1 cellular context compared by ENCODE assay signal in the genomic region with DNA sequence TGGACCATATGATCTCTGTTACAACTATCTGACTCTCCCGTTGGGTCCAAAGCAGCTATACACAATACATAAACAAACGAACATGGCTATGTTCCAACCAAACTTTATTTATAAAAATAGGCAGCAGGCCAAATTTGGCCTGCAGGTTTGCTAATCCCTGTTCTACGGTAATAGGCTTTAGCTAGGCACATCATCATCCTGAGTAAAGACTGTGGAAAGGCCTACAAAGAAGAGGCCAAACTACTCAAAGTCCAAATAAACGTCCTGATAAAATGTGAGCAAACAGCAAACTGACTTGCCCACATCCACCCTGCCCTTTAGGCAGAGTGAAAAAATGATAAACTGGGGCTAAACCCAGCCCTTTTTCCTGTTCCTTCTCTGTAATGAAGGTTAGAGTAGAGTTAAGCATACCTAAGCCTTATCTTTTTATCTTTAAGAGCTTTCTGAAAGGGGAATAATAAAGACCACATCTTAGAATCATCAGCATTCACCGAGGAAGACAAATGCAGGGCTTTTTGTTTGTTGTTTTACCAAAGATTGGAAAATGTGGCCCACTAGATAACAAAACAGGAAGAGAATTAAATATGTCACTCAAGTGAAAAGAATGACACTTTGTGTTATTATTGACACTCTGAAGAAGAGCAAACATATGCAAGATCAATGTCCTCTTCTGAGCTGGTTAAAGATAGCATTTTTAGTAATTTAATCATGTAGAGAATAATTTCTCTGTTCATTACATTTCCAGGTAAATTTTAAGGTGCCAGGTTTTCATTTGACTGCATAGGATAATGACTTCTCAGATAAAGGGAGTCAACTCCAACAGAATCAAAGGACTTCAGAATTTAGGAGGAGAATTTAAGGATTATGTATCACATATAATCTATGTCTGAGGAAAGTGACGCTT.
TF ChIP-seq lines count a peak whose summit lies in the region.

No MANE protein-coding gene starts in this region.

TF ChIP-seq in HepG2, 621 proteins besides CTCF, POLR2A, EP300 and RAD21 (continued from another document and continues in another):
- TF ChIP-seq NCOA2 (CRISPR knock-in tag; IDR thresholded peaks at IDR 0.05) = peak; percentile 68
- TF ChIP-seq ZBTB20 (CRISPR knock-in tag; IDR thresholded peaks at IDR 0.05; ENCODE audit: borderline replicate concordance, low read depth) = 0 out of 2 replicates have a peak, but pooled peaks have one; percentile 28
- TF ChIP-seq ZNF337 (CRISPR knock-in tag; IDR thresholded peaks at IDR 0.05; ENCODE audit: borderline replicate concordance, low read depth) = 0 out of 2 replicates have a peak, but pooled peaks have one; percentile 35
- peak; percentile 40; the same call in 1 of the 2 replicates for TF ChIP-seq CBFB (CRISPR knock-in tag; IDR thresholded peaks at IDR 0.05)
- TF ChIP-seq MEF2D (CRISPR knock-in tag; IDR thresholded peaks at IDR 0.05) = 0 out of 2 replicates have a peak, but pooled peaks have one; percentile 29
- 0 out of 2 replicates have a peak, but pooled peaks have one; percentile 28 for TF ChIP-seq MAX (IDR thresholded peaks at IDR 0.05)
- TF ChIP-seq, protein P1, sequence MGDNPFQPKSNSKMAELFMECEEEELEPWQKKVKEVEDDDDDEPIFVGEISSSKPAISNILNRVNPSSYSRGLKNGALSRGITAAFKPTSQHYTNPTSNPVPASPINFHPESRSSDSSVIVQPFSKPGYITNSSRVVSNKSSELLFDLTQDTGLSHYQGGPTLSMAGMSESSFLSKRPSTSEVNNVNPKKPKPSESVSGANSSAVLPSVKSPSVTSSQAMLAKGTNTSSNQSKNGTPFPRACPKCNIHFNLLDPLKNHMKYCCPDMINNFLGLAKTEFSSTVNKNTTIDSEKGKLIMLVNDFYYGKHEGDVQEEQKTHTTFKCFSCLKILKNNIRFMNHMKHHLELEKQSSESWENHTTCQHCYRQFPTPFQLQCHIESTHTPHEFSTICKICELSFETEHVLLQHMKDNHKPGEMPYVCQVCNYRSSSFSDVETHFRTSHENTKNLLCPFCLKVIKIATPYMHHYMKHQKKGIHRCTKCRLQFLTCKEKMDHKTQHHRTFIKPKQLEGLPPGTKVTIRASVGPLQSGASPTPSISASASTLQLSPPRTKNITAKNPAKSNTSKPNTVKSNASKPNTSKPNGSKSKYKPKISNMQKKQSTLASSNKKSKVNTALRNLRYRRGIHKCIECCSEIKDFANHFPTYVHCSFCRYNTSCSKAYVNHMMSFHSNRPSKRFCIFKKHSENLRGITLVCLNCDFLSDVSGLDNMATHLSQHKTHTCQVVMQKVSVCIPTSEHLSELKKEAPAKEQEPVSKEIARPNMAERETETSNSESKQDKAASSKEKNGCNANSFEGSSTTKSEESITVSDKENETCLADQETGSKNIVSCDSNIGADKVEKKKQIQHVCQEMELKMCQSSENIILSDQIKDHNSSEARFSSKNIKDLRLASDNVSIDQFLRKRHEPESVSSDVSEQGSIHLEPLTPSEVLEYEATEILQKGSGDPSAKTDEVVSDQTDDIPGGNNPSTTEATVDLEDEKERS (CRISPR knock-in tag; IDR thresholded peaks at IDR 0.05) = no peak
- TF ChIP-seq MXI1 (IDR thresholded peaks at IDR 0.05; ENCODE audit: borderline replicate concordance, low read depth, low read length) = 0 out of 3 replicates have a peak, but pooled peaks have one; percentile 21
- TF ChIP-seq MED1 (CRISPR knock-in tag; IDR thresholded peaks at IDR 0.05) = peak; percentile 54
- no peak for TF ChIP-seq THAP7 (CRISPR knock-in tag; IDR thresholded peaks at IDR 0.05)
- TF ChIP-seq, protein P2, sequence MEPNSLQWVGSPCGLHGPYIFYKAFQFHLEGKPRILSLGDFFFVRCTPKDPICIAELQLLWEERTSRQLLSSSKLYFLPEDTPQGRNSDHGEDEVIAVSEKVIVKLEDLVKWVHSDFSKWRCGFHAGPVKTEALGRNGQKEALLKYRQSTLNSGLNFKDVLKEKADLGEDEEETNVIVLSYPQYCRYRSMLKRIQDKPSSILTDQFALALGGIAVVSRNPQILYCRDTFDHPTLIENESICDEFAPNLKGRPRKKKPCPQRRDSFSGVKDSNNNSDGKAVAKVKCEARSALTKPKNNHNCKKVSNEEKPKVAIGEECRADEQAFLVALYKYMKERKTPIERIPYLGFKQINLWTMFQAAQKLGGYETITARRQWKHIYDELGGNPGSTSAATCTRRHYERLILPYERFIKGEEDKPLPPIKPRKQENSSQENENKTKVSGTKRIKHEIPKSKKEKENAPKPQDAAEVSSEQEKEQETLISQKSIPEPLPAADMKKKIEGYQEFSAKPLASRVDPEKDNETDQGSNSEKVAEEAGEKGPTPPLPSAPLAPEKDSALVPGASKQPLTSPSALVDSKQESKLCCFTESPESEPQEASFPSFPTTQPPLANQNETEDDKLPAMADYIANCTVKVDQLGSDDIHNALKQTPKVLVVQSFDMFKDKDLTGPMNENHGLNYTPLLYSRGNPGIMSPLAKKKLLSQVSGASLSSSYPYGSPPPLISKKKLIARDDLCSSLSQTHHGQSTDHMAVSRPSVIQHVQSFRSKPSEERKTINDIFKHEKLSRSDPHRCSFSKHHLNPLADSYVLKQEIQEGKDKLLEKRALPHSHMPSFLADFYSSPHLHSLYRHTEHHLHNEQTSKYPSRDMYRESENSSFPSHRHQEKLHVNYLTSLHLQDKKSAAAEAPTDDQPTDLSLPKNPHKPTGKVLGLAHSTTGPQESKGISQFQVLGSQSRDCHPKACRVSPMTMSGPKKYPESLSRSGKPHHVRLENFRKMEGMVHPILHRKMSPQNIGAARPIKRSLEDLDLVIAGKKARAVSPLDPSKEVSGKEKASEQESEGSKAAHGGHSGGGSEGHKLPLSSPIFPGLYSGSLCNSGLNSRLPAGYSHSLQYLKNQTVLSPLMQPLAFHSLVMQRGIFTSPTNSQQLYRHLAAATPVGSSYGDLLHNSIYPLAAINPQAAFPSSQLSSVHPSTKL (CRISPR knock-in tag; IDR thresholded peaks at IDR 0.05) = peak; percentile 35; the same call in 1 of the 2 replicates
- TF ChIP-seq, protein P3, sequence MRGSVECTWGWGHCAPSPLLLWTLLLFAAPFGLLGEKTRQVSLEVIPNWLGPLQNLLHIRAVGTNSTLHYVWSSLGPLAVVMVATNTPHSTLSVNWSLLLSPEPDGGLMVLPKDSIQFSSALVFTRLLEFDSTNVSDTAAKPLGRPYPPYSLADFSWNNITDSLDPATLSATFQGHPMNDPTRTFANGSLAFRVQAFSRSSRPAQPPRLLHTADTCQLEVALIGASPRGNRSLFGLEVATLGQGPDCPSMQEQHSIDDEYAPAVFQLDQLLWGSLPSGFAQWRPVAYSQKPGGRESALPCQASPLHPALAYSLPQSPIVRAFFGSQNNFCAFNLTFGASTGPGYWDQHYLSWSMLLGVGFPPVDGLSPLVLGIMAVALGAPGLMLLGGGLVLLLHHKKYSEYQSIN (CRISPR knock-in tag; IDR thresholded peaks at IDR 0.05; ENCODE audit: borderline replicate concordance) = no peak
- TF ChIP-seq CREB1 (IDR thresholded peaks at IDR 0.05) = no peak
- peak; percentile 44 for TF ChIP-seq CREB1 (CRISPR knock-in tag; IDR thresholded peaks at IDR 0.05)
- TF ChIP-seq, protein P4, sequence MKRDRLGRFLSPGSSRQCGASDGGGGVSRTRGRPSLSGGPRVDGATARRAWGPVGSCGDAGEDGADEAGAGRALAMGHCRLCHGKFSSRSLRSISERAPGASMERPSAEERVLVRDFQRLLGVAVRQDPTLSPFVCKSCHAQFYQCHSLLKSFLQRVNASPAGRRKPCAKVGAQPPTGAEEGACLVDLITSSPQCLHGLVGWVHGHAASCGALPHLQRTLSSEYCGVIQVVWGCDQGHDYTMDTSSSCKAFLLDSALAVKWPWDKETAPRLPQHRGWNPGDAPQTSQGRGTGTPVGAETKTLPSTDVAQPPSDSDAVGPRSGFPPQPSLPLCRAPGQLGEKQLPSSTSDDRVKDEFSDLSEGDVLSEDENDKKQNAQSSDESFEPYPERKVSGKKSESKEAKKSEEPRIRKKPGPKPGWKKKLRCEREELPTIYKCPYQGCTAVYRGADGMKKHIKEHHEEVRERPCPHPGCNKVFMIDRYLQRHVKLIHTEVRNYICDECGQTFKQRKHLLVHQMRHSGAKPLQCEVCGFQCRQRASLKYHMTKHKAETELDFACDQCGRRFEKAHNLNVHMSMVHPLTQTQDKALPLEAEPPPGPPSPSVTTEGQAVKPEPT (CRISPR knock-in tag; IDR thresholded peaks at IDR 0.05; ENCODE audit: low read depth) = no peak
- no peak for TF ChIP-seq FOXA1 (IDR thresholded peaks at IDR 0.05)
- peak; percentile 46 for TF ChIP-seq FOXA1 (CRISPR knock-in tag; IDR thresholded peaks at IDR 0.05)
- TF ChIP-seq, protein P5, sequence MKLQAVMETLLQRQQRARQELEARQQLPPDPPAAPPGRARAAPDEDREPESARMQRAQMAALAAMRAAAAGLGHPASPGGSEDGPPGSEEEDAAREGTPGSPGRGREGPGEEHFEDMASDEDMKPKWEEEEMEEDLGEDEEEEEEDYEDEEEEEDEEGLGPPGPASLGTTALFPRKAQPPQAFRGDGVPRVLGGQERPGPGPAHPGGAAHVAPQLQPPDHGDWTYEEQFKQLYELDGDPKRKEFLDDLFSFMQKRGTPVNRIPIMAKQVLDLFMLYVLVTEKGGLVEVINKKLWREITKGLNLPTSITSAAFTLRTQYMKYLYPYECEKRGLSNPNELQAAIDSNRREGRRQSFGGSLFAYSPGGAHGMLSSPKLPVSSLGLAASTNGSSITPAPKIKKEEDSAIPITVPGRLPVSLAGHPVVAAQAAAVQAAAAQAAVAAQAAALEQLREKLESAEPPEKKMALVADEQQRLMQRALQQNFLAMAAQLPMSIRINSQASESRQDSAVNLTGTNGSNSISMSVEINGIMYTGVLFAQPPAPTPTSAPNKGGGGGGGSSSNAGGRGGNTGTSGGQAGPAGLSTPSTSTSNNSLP (IDR thresholded peaks at IDR 0.05; ENCODE audit: low read depth, low read length) = peak; percentile 81; the same call in 1 of the 2 replicates
- TF ChIP-seq BRCA1 (CRISPR knock-in tag; IDR thresholded peaks at IDR 0.05) = 0 out of 2 replicates have a peak, but pooled peaks have one; percentile 22
- no peak for TF ChIP-seq AGO1 (IDR thresholded peaks at IDR 0.05; ENCODE audit: low read depth, low read length, poor library complexity, severe bottlenecking)
- TF ChIP-seq ZNF614 (CRISPR knock-in tag; IDR thresholded peaks at IDR 0.05; ENCODE audit: borderline replicate concordance) = peak; percentile 53
- TF ChIP-seq ZSCAN12 (CRISPR knock-in tag; IDR thresholded peaks at IDR 0.05) = no peak
- TF ChIP-seq ZNF781 (CRISPR knock-in tag; IDR thresholded peaks at IDR 0.05; ENCODE audit: borderline replicate concordance, not compliant biosample characterization) = no peak
- TF ChIP-seq CREM (IDR thresholded peaks at IDR 0.05) = peak; percentile 73
- TF ChIP-seq CREM (CRISPR knock-in tag; IDR thresholded peaks at IDR 0.05) = no peak
- peak; percentile 84 for TF ChIP-seq ZFX (CRISPR knock-in tag; IDR thresholded peaks at IDR 0.05; ENCODE audit: low read depth)
- TF ChIP-seq KAT7 (CRISPR knock-in tag; IDR thresholded peaks at IDR 0.05; ENCODE audit: borderline replicate concordance) = no peak
- peak; percentile 38; the same call in 1 of the 2 replicates for TF ChIP-seq IRF2 (CRISPR knock-in tag; IDR thresholded peaks at IDR 0.05)
- peak; percentile 60 for TF ChIP-seq NCOR1 (IDR thresholded peaks at IDR 0.05; ENCODE audit: borderline replicate concordance, low read length)
- TF ChIP-seq RARA (CRISPR knock-in tag; IDR thresholded peaks at IDR 0.05) = peak; percentile 26; the same call in 1 of the 2 replicates
- TF ChIP-seq RXRB (CRISPR knock-in tag; IDR thresholded peaks at IDR 0.05; ENCODE audit: borderline replicate concordance) = peak; percentile 50; the same call in 1 of the 2 replicates
- TF ChIP-seq, protein P6, sequence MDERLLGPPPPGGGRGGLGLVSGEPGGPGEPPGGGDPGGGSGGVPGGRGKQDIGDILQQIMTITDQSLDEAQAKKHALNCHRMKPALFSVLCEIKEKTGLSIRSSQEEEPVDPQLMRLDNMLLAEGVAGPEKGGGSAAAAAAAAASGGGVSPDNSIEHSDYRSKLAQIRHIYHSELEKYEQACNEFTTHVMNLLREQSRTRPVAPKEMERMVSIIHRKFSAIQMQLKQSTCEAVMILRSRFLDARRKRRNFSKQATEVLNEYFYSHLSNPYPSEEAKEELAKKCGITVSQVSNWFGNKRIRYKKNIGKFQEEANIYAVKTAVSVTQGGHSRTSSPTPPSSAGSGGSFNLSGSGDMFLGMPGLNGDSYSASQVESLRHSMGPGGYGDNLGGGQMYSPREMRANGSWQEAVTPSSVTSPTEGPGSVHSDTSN (CRISPR knock-in tag; IDR thresholded peaks at IDR 0.05) = 0 out of 2 replicates have a peak, but pooled peaks have one; percentile 41
- no peak for TF ChIP-seq KDM4B (CRISPR knock-in tag; IDR thresholded peaks at IDR 0.05)
- no peak for TF ChIP-seq ZNF510 (CRISPR knock-in tag; IDR thresholded peaks at IDR 0.05; ENCODE audit: low read depth)
- TF ChIP-seq GZF1 (CRISPR knock-in tag; IDR thresholded peaks at IDR 0.05) = peak; percentile 79; the same call in 1 of the 2 replicates
- TF ChIP-seq ZNF777 (CRISPR knock-in tag; IDR thresholded peaks at IDR 0.05) = no peak
- TF ChIP-seq CEBPG (CRISPR knock-in tag; IDR thresholded peaks at IDR 0.05) = peak; percentile 32; the same call in 1 of the 2 replicates
- 0 out of 2 replicates have a peak, but pooled peaks have one; percentile 39 for TF ChIP-seq ZBTB43 (CRISPR knock-in tag; conservative IDR thresholded peaks at IDR 0.05)
- TF ChIP-seq REL (CRISPR knock-in tag; conservative IDR thresholded peaks at IDR 0.05) = no peak
- TF ChIP-seq GATA4 (IDR thresholded peaks at IDR 0.05; ENCODE audit: borderline replicate concordance, low read depth) = peak; percentile 71; the same call in 1 of the 2 replicates
- TF ChIP-seq LCORL (IDR thresholded peaks at IDR 0.05) = no peak
- TF ChIP-seq LCORL (CRISPR knock-in tag; IDR thresholded peaks at IDR 0.05) = peak; percentile 63
- TF ChIP-seq GATAD2A (CRISPR knock-in tag; IDR thresholded peaks at IDR 0.05) = peak; percentile 77
- no peak for TF ChIP-seq MAFF (IDR thresholded peaks at IDR 0.05; ENCODE audit: low read depth, low read length)
